14 cellular contexts compared by ENCODE assay signal in genomic region chr13:39401756-39402155, GRCh38.
"Had no signal": no experiment of that assay in that cellular context is flagged by ENCODE, and none has a peak within 500 bp of the region (broad histone marks: within the 10 kb centered on the region; RNA-seq: fewer than 3 reads in every experiment).

No MANE protein-coding gene starts in this region.

- H3K27ac ChIP-seq: ascending aorta, thyroid gland had no signal

- H3K9me3 ChIP-seq: ascending aorta, thyroid gland had no signal

- H3K27me3 ChIP-seq: ascending aorta, thyroid gland had no signal

- DNase-seq: activated CD4-positive, alpha-beta T cell treated with anti-CD3 and anti-CD28 coated beads for 1 hour; activated CD4-positive, alpha-beta T cell treated with anti-CD3 and anti-CD28 coated beads, Interleukin-2, amount 50 U/mL, for 4 hours; activated naive CD4-positive, alpha-beta T cell treated with anti-CD3 and anti-CD28 coated beads for 36 hours; activated naive CD8-positive, alpha-beta T cell treated with anti-CD3 and anti-CD28 coated beads, Interleukin-2, amount 50 U/mL, for 24 hours; effector memory CD4-positive, alpha-beta T cell; foreskin melanocyte; mesendoderm; natural killer cell; stimulated activated CD4-positive, alpha-beta T cell treated with anti-CD3 and anti-CD28 coated beads, Interleukin-12 subunit alpha, Interleukin-12 subunit beta, amount 100 ng/mL, for 4 hours; stimulated activated CD4-positive, alpha-beta T cell treated with anti-CD3 and anti-CD28 coated beads, Interleukin-2, amount 100 ng/mL, for 24 hours; thyroid gland had no signal

- H3K36me3 ChIP-seq: ascending aorta, thyroid gland had no signal

- H3K4me3 ChIP-seq: ascending aorta, thyroid gland had no signal

- ATAC-seq: activated naive CD8-positive, alpha-beta T cell treated with anti-CD3 and anti-CD28 coated beads, Interleukin-2, amount 50 U/mL, for 24 hours; activated T-helper 17 cell treated with anti-CD3 and anti-CD28 coated beads, Interleukin-2, amount 50 U/mL, for 72 hours; natural killer cell; stimulated activated effector memory CD8-positive, alpha-beta T cell treated with anti-CD3 and anti-CD28 coated beads, Interleukin-12 subunit alpha, Interleukin-12 subunit beta, amount 100 ng/mL, for 72 hours had no signal
